Comparison of ENCODE assay signal across 15 cellular contexts in the genomic region with DNA sequence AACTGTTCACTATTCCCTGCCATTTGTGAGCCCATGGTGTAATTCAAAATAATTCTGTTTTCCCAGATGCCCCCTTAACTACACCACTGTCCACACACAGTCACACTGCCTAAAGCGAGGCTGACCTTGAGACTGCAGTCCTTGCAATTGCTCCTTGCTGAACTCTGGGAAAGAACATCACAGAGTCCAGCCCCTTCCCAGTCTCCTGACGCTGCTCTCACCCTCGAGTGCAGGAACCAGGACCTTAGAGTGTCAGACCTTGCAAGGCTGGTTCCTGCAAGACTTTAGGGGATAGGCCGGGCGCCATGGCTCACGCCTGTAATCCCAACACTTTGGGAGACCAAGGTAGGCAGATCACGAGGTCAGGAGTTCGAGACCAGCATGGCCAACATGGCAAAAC. TPM values are rescaled to one million over a fixed set of nuclear protein-coding genes. Genes with fewer than 3 reads are reported as not detected.
DNase-seq lines count a peak whose midpoint lies in the region; ATAC-seq and TF ChIP-seq lines count a peak whose summit lies in the region.
"Had no signal": no experiment of that assay in that cellular context is flagged by ENCODE, and none has a peak within 500 bp of the region (broad histone marks: within the 10 kb centered on the region; RNA-seq: fewer than 3 reads in every experiment).

No MANE protein-coding gene starts in this region.

- TF ChIP-seq EP300 in sigmoid colon (IDR thresholded peaks at IDR 0.05) = no peak

- H3K27ac Mint-ChIP-seq in CD14-positive monocyte (peak overlapping the region in 6 of 7 donors; percentile 6 to 63 (median 42)), HFFc6 (peak overlapping the region; percentile 38; the same call in 1 of the 2 replicates)
- peak overlapping the region; percentile 46 to 85 for H3K27ac Mint-ChIP-seq in effector memory CD8-positive, alpha-beta T cell
- H3K27ac Mint-ChIP-seq: GM23338 had no signal

- H3K4me1 ChIP-seq in sigmoid colon (peaks cover 0 to 62% (median 45%) of the 10 kb centered on the region in 4 donors), left lung (peaks cover 1 to 16% of the 10 kb centered on the region in 2 donors)

- peaks cover 0 to 1% (median 0%) of the 10 kb centered on the region in 7 donors for H3K9me3 Mint-ChIP-seq in CD14-positive monocyte
- H3K9me3 Mint-ChIP-seq in HFFc6 = no peaks in the 10 kb centered on the region
- H3K9me3 Mint-ChIP-seq in effector memory CD8-positive, alpha-beta T cell = no peaks in the 10 kb centered on the region
- H3K9me3 Mint-ChIP-seq: CD8-positive, alpha-beta memory T cell; GM23338; IgD-negative memory B cell had no signal

- peaks cover 48% of the 10 kb centered on the region for H3K4me1 Mint-ChIP-seq in CD14-positive monocyte
- H3K4me1 Mint-ChIP-seq in HFFc6 (ENCODE audit: low read depth) = peaks cover 53% of the 10 kb centered on the region
- peaks cover 21 to 22% of the 10 kb centered on the region in 2 donors for H3K4me1 Mint-ChIP-seq in effector memory CD8-positive, alpha-beta T cell (ENCODE audit: low read depth in 2 of 2)

- H3K9me3 ChIP-seq in sigmoid colon (no peaks in the 10 kb centered on the region), left lung (no peaks in the 10 kb centered on the region)
- H3K9me3 ChIP-seq: BE2C had no signal

- H3K36me3 ChIP-seq in sigmoid colon (peaks cover 0 to 36% (median 17%) of the 10 kb centered on the region in 4 donors), left lung (peaks cover 0 to 42% of the 10 kb centered on the region in 2 donors)
- H3K36me3 ChIP-seq: BE2C had no signal

- DNase-seq in CD14-positive monocyte (ENCODE audit: low spot score) (no peak), HFFc6 (no peak), sigmoid colon (no peak), omental fat pad (ENCODE audit: low spot score) (no peak), left lung (no peak)
- no peak for DNase-seq in effector memory CD8-positive, alpha-beta T cell
- DNase-seq: BE2C; CD8-positive, alpha-beta memory T cell; NCI-H146; NCI-H2107; NCI-H226 had no signal

- intact Hi-C loops in CD14-positive monocyte (cut with micrococcal nuclease) = no loop called here
- intact Hi-C loops in sigmoid colon (cut with DNase I) = no loop called here
- intact Hi-C loops in left lung (cut with DNase I) = no loop called here

- H3K27me3 Mint-ChIP-seq in CD14-positive monocyte (ENCODE audit: low read depth in 3 of 3) (peaks cover 0 to 7% (median 0%) of the 10 kb centered on the region in 3 donors), HFFc6 (ENCODE audit: insufficient read depth) (peaks cover 11% of the 10 kb centered on the region)
- H3K27me3 Mint-ChIP-seq in effector memory CD8-positive, alpha-beta T cell = no peaks in the 10 kb centered on the region
- H3K27me3 Mint-ChIP-seq: CD8-positive, alpha-beta memory T cell; IgD-negative memory B cell had no signal

- TF ChIP-seq CTCF in CD14-positive monocyte (IDR thresholded peaks at IDR 0.05) = no peak
- no peak for TF ChIP-seq CTCF in HFFc6 (IDR thresholded peaks at IDR 0.05)
- no peak for TF ChIP-seq CTCF in sigmoid colon (IDR thresholded peaks at IDR 0.05)
- TF ChIP-seq CTCF in omental fat pad (IDR thresholded peaks at IDR 0.05) = no peak
- TF ChIP-seq CTCF in left lung (IDR thresholded peaks at IDR 0.05) = no peak

- H3K27me3 ChIP-seq in sigmoid colon = no peaks in the 10 kb centered on the region
- no peaks in the 10 kb centered on the region for H3K27me3 ChIP-seq in left lung
- H3K27me3 ChIP-seq: BE2C had no signal

- ATAC-seq in effector memory CD8-positive, alpha-beta T cell (replicated peaks) = no peak
- ATAC-seq in omental fat pad (ENCODE audit: low FRiP score) = no peak
- no peak for ATAC-seq in left lung
- ATAC-seq in GM19023 (IDR thresholded peaks at IDR 0.05; ENCODE audit: unreplicated experiment) = no peak
- ATAC-seq: GM23338 had no signal

- H3K4me3 Mint-ChIP-seq in CD14-positive monocyte (no peak overlapping the region), HFFc6 (no peak overlapping the region)
- no peak overlapping the region for H3K4me3 Mint-ChIP-seq in effector memory CD8-positive, alpha-beta T cell
- H3K4me3 Mint-ChIP-seq: GM23338, IgD-negative memory B cell had no signal

- H3K4me3 ChIP-seq in sigmoid colon = no peak overlapping the region
- no peak overlapping the region for H3K4me3 ChIP-seq in left lung
- H3K4me3 ChIP-seq: GM23338, SK-N-MC had no signal

- TF ChIP-seq POLR2A in sigmoid colon (IDR thresholded peaks at IDR 0.05) = no peak

- peaks cover 35 to 44% of the 10 kb centered on the region in 2 donors for H3K36me3 Mint-ChIP-seq in CD14-positive monocyte
- H3K36me3 Mint-ChIP-seq in HFFc6 (ENCODE audit: low read depth) = peaks cover 25% of the 10 kb centered on the region
- H3K36me3 Mint-ChIP-seq in effector memory CD8-positive, alpha-beta T cell (ENCODE audit: insufficient read depth) = peaks cover 78% of the 10 kb centered on the region

- H3K27ac ChIP-seq in sigmoid colon (peak overlapping the region; percentile 57 to 89 (median 84)), left lung (peak overlapping the region in 1 of 2 donors; percentile 23)
- H3K27ac ChIP-seq: SK-N-MC had no signal

- WGBS in sigmoid colon, 2 donors = 87 to 89% methylated on average over 8 of the region's 8 CpGs

RNA-seq across cellular contexts. Expression of a gene that starts 33.6 kb away (rescaled TPM):
- 100 to 1,000 TPM in 1 of 2 donors, 10 to 100 TPM in 1; 80.0 to 103 TPM for polyA plus RNA-seq in CD14-positive monocyte
- 100 to 1,000 TPM; 426 to 589 (median 452) TPM for total RNA-seq in HFFc6 (2021; fragmentation: NEBNext Ultra II Directional; extraction: Animal tissue kit (Norgen Biotek cat#: 25700))
- total RNA-seq in sigmoid colon = 1,000 to 10,000 TPM in 2 of 4 donors, 100 to 1,000 TPM in 2; 751 to 1,294 (median 1,065) TPM
- 100 to 1,000 TPM in 1 of 3 donors, 10 to 100 TPM in 2; 82.3 to 141 (median 85.5) TPM for polyA plus RNA-seq in sigmoid colon
- total RNA-seq in omental fat pad = 1,000 to 10,000 TPM in 3 of 4 donors, 100 to 1,000 TPM in 1; 874 to 1,336 (median 1,047) TPM
- total RNA-seq in left lung = 100 to 1,000 TPM; 437 to 636 TPM
